In genomic region chr16:29662000-29662728, GRCh38 we compare ENCODE assay signal across 16 cellular contexts. TPM values are rescaled to one million over a fixed set of nuclear protein-coding genes. Genes with fewer than 3 reads are reported as not detected.
DNase-seq lines count a peak whose midpoint lies in the region; ATAC-seq, FAIRE-seq and TF ChIP-seq lines count a peak whose summit lies in the region.
"Had no signal": no experiment of that assay in that cellular context is flagged by ENCODE, and none has a peak within 500 bp of the region (broad histone marks: within the 10 kb centered on the region; RNA-seq: fewer than 3 reads in every experiment).

No MANE protein-coding gene starts in this region.

- DNase-seq in CD8-positive, alpha-beta memory T cell, result no peak
- DNase-seq in GM18507 (ENCODE audit: extremely low spot score, insufficient read length, low read depth) (no peak), natural killer cell (no peak), RWPE1 (ENCODE audit: low spot score) (no peak), inferior parietal cortex (ENCODE audit: extremely low spot score) (no peak)
- DNase-seq in activated CD8-positive, alpha-beta T cell treated with anti-CD3 and anti-CD28 coated beads, Interleukin-2, amount 10 ng/mL, durations not matched to agents 7 days and 5 days, result no peak
- DNase-seq: Calu3, GOT3, NCI-H1105 treated with DMSO at 0.1 percent for 48 hours, NCI-H510A, retina, SHP77 treated with DMSO at 0.1 percent for 48 hours had no signal

- peaks cover 35% of the 10 kb centered on the region for H3K4me1 ChIP-seq in CD8-positive, alpha-beta memory T cell (ENCODE audit: insufficient read depth, low read length)

- H3K4me3 ChIP-seq in CD8-positive, alpha-beta memory T cell (ENCODE audit: low read length), result peak overlapping the region; percentile 83
- H3K4me3 ChIP-seq: mucosa of descending colon had no signal

- no peaks in the 10 kb centered on the region for H3K36me3 ChIP-seq in CD8-positive, alpha-beta memory T cell (ENCODE audit: insufficient read depth, low read length)
- H3K36me3 ChIP-seq: thoracic aorta had no signal

- no peaks in the 10 kb centered on the region for H3K27me3 ChIP-seq in CD8-positive, alpha-beta memory T cell (ENCODE audit: insufficient read depth, low read length, poor library complexity, severe bottlenecking)

- H3K4me3 Mint-ChIP-seq in CD8-positive, alpha-beta memory T cell, result peak overlapping the region; percentile 98 to 100 (median 99)
- peak overlapping the region; percentile 96 for H3K4me3 Mint-ChIP-seq in activated CD8-positive, alpha-beta T cell treated with anti-CD3 and anti-CD28 coated beads, Interleukin-2, amount 10 ng/mL, durations not matched to agents 7 days and 5 days
- H3K4me3 Mint-ChIP-seq in natural killer cell, result peak overlapping the region; percentile 99

- peak overlapping the region; percentile 77 for H3K27ac ChIP-seq in CD8-positive, alpha-beta memory T cell (ENCODE audit: low read depth, low read length)
- H3K27ac ChIP-seq in RWPE1, result no peak overlapping the region
- H3K27ac ChIP-seq: thoracic aorta had no signal

- peaks cover 52 to 59% (median 54%) of the 10 kb centered on the region in 3 donors for H3K4me1 Mint-ChIP-seq in CD8-positive, alpha-beta memory T cell
- peaks cover 41% of the 10 kb centered on the region for H3K4me1 Mint-ChIP-seq in activated CD8-positive, alpha-beta T cell treated with anti-CD3 and anti-CD28 coated beads, Interleukin-2, amount 10 ng/mL, durations not matched to agents 7 days and 5 days (ENCODE audit: low read depth)
- peaks cover 48 to 65% of the 10 kb centered on the region in 2 donors for H3K4me1 Mint-ChIP-seq in natural killer cell

- intact Hi-C loops in natural killer cell (cut with micrococcal nuclease), result loop anchor here (5.0 to 10.0 kb wide), 3 partner anchors 35 to 83 kb away; partner anchors contain the start of gene C16orf54

- peaks cover 0 to 4% (median 0%) of the 10 kb centered on the region in 5 donors for H3K9me3 Mint-ChIP-seq in CD8-positive, alpha-beta memory T cell
- H3K9me3 Mint-ChIP-seq in activated CD8-positive, alpha-beta T cell treated with anti-CD3 and anti-CD28 coated beads, Interleukin-2, amount 10 ng/mL, durations not matched to agents 7 days and 5 days (ENCODE audit: insufficient read depth), result no peaks in the 10 kb centered on the region
- H3K9me3 Mint-ChIP-seq in natural killer cell, result no peaks in the 10 kb centered on the region

- ATAC-seq in activated CD8-positive, alpha-beta T cell treated with anti-CD3 and anti-CD28 coated beads, Interleukin-2, amount 10 ng/mL, durations not matched to agents 7 days and 5 days, result no peak
- ATAC-seq in natural killer cell (no peak), HG03342 (IDR thresholded peaks at IDR 0.05; ENCODE audit: unreplicated experiment) (no peak), GM19328 (IDR thresholded peaks at IDR 0.05; ENCODE audit: unreplicated experiment) (no peak)

- peak; percentile 83 for FAIRE-seq in GM18507 (lab: Jason Lieb, UNC)

- POLR2A ChIA-PET in CD8-positive, alpha-beta memory T cell (lab: Charles Lee), result no interaction called here
- POLR2A ChIA-PET in activated CD8-positive, alpha-beta T cell treated with anti-CD3 and anti-CD28 coated beads, Interleukin-2, amount 10 ng/mL, durations not matched to agents 7 days and 5 days (lab: Charles Lee), result interaction anchor here (0.8 to 1.8 kb wide), 4 partner anchors 15 to 128 kb away, joined by 3 to 6 read pairs (median 4); no protein-coding TSS in a partner anchor
- POLR2A ChIA-PET in RWPE1 (lab: Yijun Ruan, JAX; ENCODE audit: low non-redundant PET), result no interaction called here

- H3K36me3 Mint-ChIP-seq in CD8-positive, alpha-beta memory T cell, result peaks cover 10 to 42% (median 18%) of the 10 kb centered on the region in 3 donors
- H3K36me3 Mint-ChIP-seq in activated CD8-positive, alpha-beta T cell treated with anti-CD3 and anti-CD28 coated beads, Interleukin-2, amount 10 ng/mL, durations not matched to agents 7 days and 5 days (ENCODE audit: low read depth), result peaks cover 43% of the 10 kb centered on the region
- peaks cover 9% of the 10 kb centered on the region for H3K36me3 Mint-ChIP-seq in natural killer cell

- H3K27me3 Mint-ChIP-seq in CD8-positive, alpha-beta memory T cell, result peaks cover 0 to 9% of the 10 kb centered on the region in 2 donors
- H3K27me3 Mint-ChIP-seq in activated CD8-positive, alpha-beta T cell treated with anti-CD3 and anti-CD28 coated beads, Interleukin-2, amount 10 ng/mL, durations not matched to agents 7 days and 5 days (ENCODE audit: low read depth), result no peaks in the 10 kb centered on the region
- H3K27me3 Mint-ChIP-seq in natural killer cell (ENCODE audit: low read depth in 2 of 2), result no peaks in the 10 kb centered on the region

- H3K9me3 ChIP-seq in CD8-positive, alpha-beta memory T cell (ENCODE audit: low read length), result no peaks in the 10 kb centered on the region
- H3K9me3 ChIP-seq: mucosa of descending colon, thoracic aorta had no signal

- CTCF ChIA-PET in CD8-positive, alpha-beta memory T cell (lab: Charles Lee), result interaction anchor here (0.6 to 1.3 kb wide), 3 partner anchors 50 to 989 kb away, joined by 3 read pairs; partner anchors contain the start of gene PRR14
- CTCF ChIA-PET in activated CD8-positive, alpha-beta T cell treated with anti-CD3 and anti-CD28 coated beads, Interleukin-2, amount 10 ng/mL, durations not matched to agents 7 days and 5 days (lab: Charles Lee), result interaction anchor here (0.6 to 4.0 kb wide), 6 partner anchors 15 to 128 kb away, joined by 4 to 32 read pairs (median 6); no protein-coding TSS in a partner anchor
- CTCF ChIA-PET in RWPE1 (lab: Yijun Ruan, JAX), result interaction anchor here (0.6 kb wide), 1 partner anchor 34 kb away, joined by 3 read pairs; no protein-coding TSS in a partner anchor

- TF ChIP-seq CTCF in natural killer cell (IDR thresholded peaks at IDR 0.05) (no peak), RWPE1 (conservative IDR thresholded peaks at IDR 0.05; ENCODE audit: low read depth) (no peak)

- H3K27ac Mint-ChIP-seq in CD8-positive, alpha-beta memory T cell, result peak overlapping the region; percentile 91 to 99 (median 98)
- H3K27ac Mint-ChIP-seq in activated CD8-positive, alpha-beta T cell treated with anti-CD3 and anti-CD28 coated beads, Interleukin-2, amount 10 ng/mL, durations not matched to agents 7 days and 5 days, result peak overlapping the region; percentile 97
- peak overlapping the region; percentile 92 to 99 for H3K27ac Mint-ChIP-seq in natural killer cell

RNA-seq across cellular contexts. Expression of gene SPN, which starts 0.9 kb away (rescaled TPM):
- 100 to 1,000 TPM; 136 to 144 TPM for total RNA-seq in CD8-positive, alpha-beta memory T cell
- 255 TPM for polyA plus RNA-seq in CD8-positive, alpha-beta memory T cell
- total RNA-seq in activated CD8-positive, alpha-beta T cell treated with anti-CD3 and anti-CD28 coated beads, Interleukin-2, amount 10 ng/mL, durations not matched to agents 7 days and 5 days, result 100 to 1,000 TPM; 339 to 352 TPM
- total RNA-seq in natural killer cell, result 100 to 1,000 TPM; 373 to 439 (median 435) TPM
- total RNA-seq: Calu3 had no signal

RNA-seq across cellular contexts. Expression of gene QPRT, which starts 16.8 kb away (rescaled TPM):
- total RNA-seq in CD8-positive, alpha-beta memory T cell, result 1 to 10 TPM; 3.0 to 3.5 TPM
- 0.74 TPM for polyA plus RNA-seq in CD8-positive, alpha-beta memory T cell
- total RNA-seq in activated CD8-positive, alpha-beta T cell treated with anti-CD3 and anti-CD28 coated beads, Interleukin-2, amount 10 ng/mL, durations not matched to agents 7 days and 5 days, result 10 to 100 TPM in 1 of 2 experiments, 1 to 10 TPM in 1; 8.6 to 10.2 TPM
- 1 to 10 TPM; 2.5 to 6.3 (median 4.7) TPM for total RNA-seq in natural killer cell
